ENCODE assay signal across 35 cellular contexts in the genomic region with DNA sequence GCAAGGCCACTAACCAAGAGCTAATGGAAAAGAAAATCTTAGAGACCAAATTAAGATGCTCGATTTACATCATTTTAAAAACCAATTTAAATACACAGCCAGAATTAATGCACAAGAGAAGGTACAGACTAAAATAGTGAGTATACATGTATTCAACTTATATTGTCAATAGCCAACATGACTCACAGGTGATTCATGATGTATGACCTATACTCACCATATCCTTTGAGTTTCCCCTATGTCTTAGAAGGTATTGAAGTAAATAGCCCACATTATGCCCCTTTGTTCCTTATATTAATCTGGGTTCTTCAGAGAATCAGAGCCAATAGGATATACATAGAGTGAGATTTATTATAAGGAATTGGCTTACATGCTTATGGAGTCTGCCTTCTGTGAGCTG.
DNase-seq lines count a peak whose midpoint lies in the region; FAIRE-seq and TF ChIP-seq lines count a peak whose summit lies in the region.
"Had no signal": no experiment of that assay in that cellular context is flagged by ENCODE, and none has a peak within 500 bp of the region (broad histone marks: within the 10 kb centered on the region; RNA-seq: fewer than 3 reads in every experiment).

No MANE protein-coding gene starts in this region.

- TF ChIP-seq CTCF in keratinocyte (optimal IDR thresholded peaks at IDR 0.05 in 1 of 3, IDR thresholded peaks at IDR 0.05 in 1 of 3, conservative IDR thresholded peaks at IDR 0.05 in 1 of 3; ENCODE audit: extremely low read depth in 1 of 3, insufficient read depth in 2 of 3, low read length in 3 of 3): no peak
- TF ChIP-seq CTCF in Calu3 (IDR thresholded peaks at IDR 0.05; ENCODE audit: unreplicated experiment): no peak
- no peak for TF ChIP-seq CTCF in dorsolateral prefrontal cortex (IDR thresholded peaks at IDR 0.05 in 54 of 56, conservative IDR thresholded peaks at IDR 0.05 in 2 of 56; ENCODE audit: low read depth in 1 of 56, partially characterized antibody in 56 of 56)

- no peaks in the 10 kb centered on the region for H3K9me1 ChIP-seq in keratinocyte (ENCODE audit: control insufficient read depth, extremely low read depth, insufficient read depth, low read length)

- H3K4me1 ChIP-seq in keratinocyte (ENCODE audit: control insufficient read depth, extremely low read depth, insufficient read depth, low read length): peaks cover 34% of the 10 kb centered on the region
- H3K4me1 ChIP-seq: BLaER1, heart right ventricle, stomach, tibial artery had no signal

- no TSS peak for BruUV-seq in Calu3 (replicated peaks; lab: Mats Ljungman, UMichigan)

- dilution Hi-C loops in keratinocyte (cut with MboI; ENCODE audit: extremely low pct_ligation_motif_present, low sequenced_read_pairs): no loop called here

- H3K36me3 Mint-ChIP-seq in Calu3 (ENCODE audit: insufficient read depth, unreplicated experiment): peaks cover 4% of the 10 kb centered on the region
- H3K36me3 Mint-ChIP-seq: activated naive CD8-positive, alpha-beta T cell; IgD-negative memory B cell had no signal

- H3K4me3 Mint-ChIP-seq in Calu3 (ENCODE audit: low read depth, unreplicated experiment): no peak overlapping the region
- H3K4me3 Mint-ChIP-seq: activated CD4-positive, alpha-beta memory T cell treated with anti-CD3 and anti-CD28 coated beads, Interleukin-2, amount 10 ng/mL, durations not matched to agents 7 days and 5 days; activated naive CD8-positive, alpha-beta T cell; dendritic cell treated with granulocyte-macrophage colony-stimulating factor and Interleukin-4, amounts not matched to agents 40 ng/mL and 50 ng/mL, for 4 days; HFFc6; IgD-negative memory B cell; nephron; T-helper 1 cell treated with Interleukin-12 subunit alpha and Interleukin-12 subunit beta and Interleukin-4 antibody, amounts not matched to agents 30 μg/mL and 1 μg/mL, for 36 hours had no signal

- no peaks in the 10 kb centered on the region for H3K9me3 Mint-ChIP-seq in Calu3 (ENCODE audit: low read depth, unreplicated experiment)
- H3K9me3 Mint-ChIP-seq: dendritic cell treated with granulocyte-macrophage colony-stimulating factor and Interleukin-4, amounts not matched to agents 40 ng/mL and 50 ng/mL, for 4 days; HFFc6; IgD-negative memory B cell; nephron; T-helper 1 cell treated with Interleukin-12 subunit alpha and Interleukin-12 subunit beta and Interleukin-4 antibody, amounts not matched to agents 30 μg/mL and 1 μg/mL, for 36 hours had no signal

- H3K27ac Mint-ChIP-seq in Calu3 (ENCODE audit: unreplicated experiment): no peak overlapping the region
- H3K27ac Mint-ChIP-seq: activated CD4-positive, alpha-beta memory T cell treated with anti-CD3 and anti-CD28 coated beads, Interleukin-2, amount 10 ng/mL, durations not matched to agents 7 days and 5 days; activated naive CD8-positive, alpha-beta T cell; dendritic cell treated with granulocyte-macrophage colony-stimulating factor and Interleukin-4, amounts not matched to agents 40 ng/mL and 50 ng/mL, for 4 days; HFFc6; IgD-negative memory B cell; nephron; T-helper 1 cell treated with Interleukin-12 subunit alpha and Interleukin-12 subunit beta and Interleukin-4 antibody, amounts not matched to agents 30 μg/mL and 1 μg/mL, for 36 hours had no signal

- H3K27ac ChIP-seq in keratinocyte (ENCODE audit: control insufficient read depth, insufficient read depth, low read length) (peak overlapping the region; percentile 2), dorsolateral prefrontal cortex (no peak overlapping the region)
- H3K27ac ChIP-seq: BLaER1, heart right ventricle, stomach, tibial artery had no signal

- no peak overlapping the region for H3K4me2 ChIP-seq in keratinocyte (ENCODE audit: control insufficient read depth, extremely low read depth, insufficient read depth, low read depth, low read length)
- H3K4me2 ChIP-seq: BLaER1, smooth muscle cell had no signal

- H3K27me3 Mint-ChIP-seq in Calu3 (ENCODE audit: unreplicated experiment): no peaks in the 10 kb centered on the region
- H3K27me3 Mint-ChIP-seq: activated CD4-positive, alpha-beta memory T cell treated with anti-CD3 and anti-CD28 coated beads, Interleukin-2, amount 10 ng/mL, durations not matched to agents 7 days and 5 days; activated naive CD8-positive, alpha-beta T cell; dendritic cell treated with granulocyte-macrophage colony-stimulating factor and Interleukin-4, amounts not matched to agents 40 ng/mL and 50 ng/mL, for 4 days; IgD-negative memory B cell had no signal

- CTCF ChIA-PET in Calu3 (lab: Charles Lee): interaction anchor here (0.8 kb wide), 1 partner anchor 36 kb away, joined by 3 read pairs; no protein-coding TSS in a partner anchor

- peak; percentile 88 for DNase-seq in ELR (ENCODE audit: low read depth)
- DNase-seq in NCI-H226: peak; percentile 2
- DNase-seq in dermis blood vessel endothelial cell: peak; percentile 41
- no peak for DNase-seq in keratinocyte (ENCODE audit: low read depth, low spot score)
- no peak for DNase-seq in Calu3
- no peak for DNase-seq in dorsolateral prefrontal cortex
- DNase-seq in stimulated activated naive CD4-positive, alpha-beta T cell (lab: John Stamatoyannopoulos, UW): no peak
- DNase-seq: activated CD4-positive, alpha-beta memory T cell treated with anti-CD3 and anti-CD28 coated beads, Interleukin-2, amount 10 ng/mL, durations not matched to agents 7 days and 5 days; activated CD4-positive, alpha-beta T cell treated with anti-CD3 and anti-CD28 coated beads for 1 hour; activated CD8-positive, alpha-beta memory T cell treated with anti-CD3 and anti-CD28 coated beads, Interleukin-2, amount 50 U/mL, for 48 hours; anterior cingulate cortex; caudate nucleus; DMS79 treated with DMSO at 0.1 percent for 48 hours; foreskin melanocyte; heart right ventricle; HFFc6; mucosa of descending colon; NCI-H1092; NCI-H187 treated with DMSO at 0.1 percent for 48 hours; NCI-H69; retina; RPMI8226; stimulated activated CD4-positive, alpha-beta T cell treated with anti-CD3 and anti-CD28 coated beads, Interleukin-1b, Interleukin-23, amount 100 ng/mL, for 48 hours; stimulated activated CD8-positive, alpha-beta memory T cell treated with anti-CD3 and anti-CD28 coated beads, Interleukin-4, amount 100 ng/mL, for 48 hours; stomach; tibial artery had no signal

- no peaks in the 10 kb centered on the region for H3K79me2 ChIP-seq in keratinocyte (ENCODE audit: control insufficient read depth, insufficient read depth, low read length)

- intact Hi-C loops in Calu3 (cut with micrococcal nuclease; ENCODE audit: unreplicated experiment) (loop anchor here (2.0 kb wide), 1 partner anchor 42 kb away; no protein-coding TSS in a partner anchor), dorsolateral prefrontal cortex (cut with DNase I) (no loop called here)

- no peak overlapping the region for H2AFZ ChIP-seq in keratinocyte (ENCODE audit: control insufficient read depth, low read length)

- no peak overlapping the region for H3K9ac ChIP-seq in keratinocyte (ENCODE audit: control insufficient read depth, extremely low read depth, insufficient read depth, low read length)
- H3K9ac ChIP-seq: BLaER1 had no signal

- H3K27me3 ChIP-seq in keratinocyte (ENCODE audit: control insufficient read depth, extremely low read depth, insufficient read depth, low read length) (no peaks in the 10 kb centered on the region), dorsolateral prefrontal cortex (no peaks in the 10 kb centered on the region)
- H3K27me3 ChIP-seq: BLaER1, heart right ventricle, stomach, tibial artery had no signal

- no peaks in the 10 kb centered on the region for H3K36me3 ChIP-seq in keratinocyte (ENCODE audit: control insufficient read depth in 2 of 2, extremely low read depth in 1 of 2, insufficient read depth in 2 of 2, low read length in 2 of 2)
- H3K36me3 ChIP-seq: BLaER1, heart right ventricle, stomach, tibial artery had no signal

- H4K20me1 ChIP-seq in keratinocyte (ENCODE audit: control insufficient read depth, extremely low read depth, insufficient read depth, low read length): no peaks in the 10 kb centered on the region
- H4K20me1 ChIP-seq: BLaER1 had no signal

- H3K9me3 ChIP-seq in keratinocyte (ENCODE audit: control insufficient read depth, low read depth, low read length): no peaks in the 10 kb centered on the region
- H3K9me3 ChIP-seq: BLaER1, heart right ventricle, mucosa of descending colon, stomach, tibial artery had no signal

- H3K4me1 Mint-ChIP-seq in Calu3 (ENCODE audit: low read depth, unreplicated experiment): peaks cover 14% of the 10 kb centered on the region
- H3K4me1 Mint-ChIP-seq: activated CD4-positive, alpha-beta memory T cell treated with anti-CD3 and anti-CD28 coated beads, Interleukin-2, amount 10 ng/mL, durations not matched to agents 7 days and 5 days; IgD-negative memory B cell; nephron had no signal

- no peak overlapping the region for H3K4me3 ChIP-seq in keratinocyte (ENCODE audit: control insufficient read depth in 2 of 3, extremely low read depth in 1 of 3, insufficient read depth in 2 of 3, low read depth in 1 of 3, low read length in 3 of 3)
- H3K4me3 ChIP-seq in dorsolateral prefrontal cortex: no peak overlapping the region
- H3K4me3 ChIP-seq: BLaER1, heart right ventricle, lung, mucosa of descending colon, smooth muscle cell, stomach, tibial artery had no signal

- no peak for FAIRE-seq in keratinocyte (lab: Jason Lieb, UNC)
- FAIRE-seq: TTC549 had no signal

Comparison
In these comparisons a context has a peak if more than half of its experiments do, and no peak if none do; other contexts are left out.
1. DNase-seq: peak in ELR (single experiment), NCI-H226 (single experiment) and dermis blood vessel endothelial cell (single experiment); none in keratinocyte (single experiment), Calu3 (single experiment), dorsolateral prefrontal cortex (0 of 10) and stimulated activated naive CD4-positive, alpha-beta T cell (0 of 6).